Comparison of ENCODE assay signal across 17 cellular contexts in the genomic region with DNA sequence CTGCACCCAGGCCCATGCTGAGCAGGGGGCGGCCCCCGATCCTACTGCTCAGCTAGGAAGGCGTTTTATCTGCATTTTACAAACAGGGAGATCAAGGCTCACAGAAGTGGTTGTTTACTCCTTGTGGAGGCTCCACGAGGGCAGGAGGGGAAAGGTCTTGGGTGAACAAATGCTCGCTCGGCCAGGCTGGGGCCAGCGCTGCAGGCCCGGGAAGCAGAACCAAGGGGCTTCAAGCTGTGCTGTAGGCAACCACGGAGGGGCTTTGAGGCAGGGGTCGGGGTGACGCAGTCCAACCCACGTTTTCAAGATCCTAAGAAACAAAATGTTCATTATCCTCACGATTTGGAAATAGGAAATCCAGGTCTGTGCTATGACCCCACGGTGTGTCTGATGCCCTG.
DNase-seq lines count a peak whose midpoint lies in the region; ATAC-seq and TF ChIP-seq lines count a peak whose summit lies in the region.
"Had no signal": no experiment of that assay in that cellular context is flagged by ENCODE, and none has a peak within 500 bp of the region (broad histone marks: within the 10 kb centered on the region; RNA-seq: fewer than 3 reads in every experiment).

No MANE protein-coding gene starts in this region.

- no peaks in the 10 kb centered on the region for H3K9me2 ChIP-seq in GM23338 (ENCODE audit: insufficient read depth)

- DNase-seq in GM23338 (ENCODE audit: low spot score) = no peak
- DNase-seq in Peyer's patch = peak in 2 of 3 donors; percentile 12 to 19
- DNase-seq in left lobe of liver (ENCODE audit: low spot score) = peak; percentile 12
- peak; percentile 32 for DNase-seq in spleen
- no peak for DNase-seq in OCI-M1 (lab: John Stamatoyannopoulos, UW)
- no peak for DNase-seq in stimulated activated CD4-positive, alpha-beta T cell treated with anti-CD3 and anti-CD28 coated beads, Interleukin-15, amount 100 ng/mL, for 24 hours
- DNase-seq in DMS79 treated with DMSO at 0.1 percent for 48 hours (lab: John Stamatoyannopoulos, UW) = no peak
- DNase-seq: BE2C; Calu3; CD4-positive, alpha-beta memory T cell; DMS53; HFFc6; NCI-H1436 treated with DMSO at 0.1 percent for 48 hours; NCI-H2081; NCI-H510A treated with DMSO at 0.1 percent for 48 hours; SHP77 had no signal

- no peak for TF ChIP-seq CTCF in GM23338 (conservative IDR thresholded peaks at IDR 0.05; ENCODE audit: low read depth in 2 of 2)
- TF ChIP-seq CTCF in Peyer's patch (IDR thresholded peaks at IDR 0.05) = no peak
- TF ChIP-seq CTCF in spleen (IDR thresholded peaks at IDR 0.05 in 8 of 11, conservative IDR thresholded peaks at IDR 0.05 in 3 of 11) = no peak

- H3K27me3 ChIP-seq in GM23338 (ENCODE audit: insufficient read depth) (no peaks in the 10 kb centered on the region), Peyer's patch (no peaks in the 10 kb centered on the region), spleen (replicated peaks in 1 of 7) (peaks cover 0 to 44% (median 0%) of the 10 kb centered on the region in 7 donors)
- H3K27me3 ChIP-seq: BE2C had no signal

- 61 to 68% (median 64%) methylated on average over 14 of the region's 14 CpGs for WGBS in spleen, 5 donors

- 0 out of 2 replicates have a peak, but pooled peaks cover 4% of the 10 kb centered on the region for H3F3A ChIP-seq in GM23338 (replicated peaks; ENCODE audit: low read depth)

- no peak for TF ChIP-seq POLR2A in Peyer's patch (IDR thresholded peaks at IDR 0.05)
- no peak for TF ChIP-seq POLR2A in spleen (IDR thresholded peaks at IDR 0.05)

- H3K27ac ChIP-seq in GM23338 (ENCODE audit: low read depth) = no peak overlapping the region
- no peak overlapping the region for H3K27ac ChIP-seq in Peyer's patch
- no peak overlapping the region for H3K27ac ChIP-seq in spleen
- H3K27ac ChIP-seq: KMS-11 had no signal

- H2AFZ ChIP-seq in GM23338 = no peak overlapping the region

- H3K9me3 ChIP-seq in Peyer's patch (no peaks in the 10 kb centered on the region), spleen (no peaks in the 10 kb centered on the region)
- H3K9me3 ChIP-seq: BE2C had no signal

- ATAC-seq in GM23338 (no peak), left lobe of liver (no peak)

- H3K4me3 ChIP-seq in GM23338 (no peak overlapping the region), Peyer's patch (no peak overlapping the region), spleen (no peak overlapping the region)

- peaks cover 8% of the 10 kb centered on the region for H3K27me3 Mint-ChIP-seq in GM23338 (ENCODE audit: insufficient read depth, low read depth, poor library complexity)

- no peak overlapping the region for H3K4me2 ChIP-seq in GM23338
- H3K4me2 ChIP-seq: KMS-11 had no signal

- H3K4me1 Mint-ChIP-seq in GM23338 = peaks cover 11% of the 10 kb centered on the region
- H3K4me1 Mint-ChIP-seq: CD4-positive, alpha-beta memory T cell had no signal

- H3K4me3 Mint-ChIP-seq in GM23338 = no peak overlapping the region
- H3K4me3 Mint-ChIP-seq: CD4-positive, alpha-beta memory T cell; HFFc6 had no signal

- no peaks in the 10 kb centered on the region for H3K4me1 ChIP-seq in GM23338 (ENCODE audit: insufficient read depth)
- H3K4me1 ChIP-seq in Peyer's patch = no peaks in the 10 kb centered on the region
- H3K4me1 ChIP-seq in spleen = no peaks in the 10 kb centered on the region
- H3K4me1 ChIP-seq: BE2C had no signal

- intact Hi-C loops in spleen (cut with DNase I; ENCODE audit: low total_unique reads) = no loop called here

- peaks cover 3% of the 10 kb centered on the region; the same call in 1 of the 3 replicates for H3K36me3 Mint-ChIP-seq in GM23338 (ENCODE audit: low read depth)
- H3K36me3 Mint-ChIP-seq: CD4-positive, alpha-beta memory T cell had no signal

- H3K79me2 ChIP-seq in GM23338 (replicated peaks; ENCODE audit: insufficient read depth) = no peaks in the 10 kb centered on the region

- peaks cover 3% of the 10 kb centered on the region for H3K9me3 Mint-ChIP-seq in GM23338

- H3K36me3 ChIP-seq in GM23338 (ENCODE audit: insufficient read depth) (no peaks in the 10 kb centered on the region), Peyer's patch (no peaks in the 10 kb centered on the region), spleen (no peaks in the 10 kb centered on the region)
- H3K36me3 ChIP-seq: BE2C had no signal

- H4K20me1 ChIP-seq in GM23338 (replicated peaks; ENCODE audit: insufficient read depth) = no peaks in the 10 kb centered on the region

- H3K27ac Mint-ChIP-seq in GM23338 = peak overlapping the region; percentile 6; the same call in 1 of the 2 replicates
- H3K27ac Mint-ChIP-seq: CD4-positive, alpha-beta memory T cell; HFFc6 had no signal

TF ChIP-seq in GM23338, 12 proteins besides CTCF, POLR2A, EP300 and RAD21 (continues in another document):
- TF ChIP-seq CREB1 (CRISPR knock-in tag; IDR thresholded peaks at IDR 0.05; ENCODE audit: low read depth) (no peak), POLR2AphosphoS5 (IDR thresholded peaks at IDR 0.05; ENCODE audit: low read depth) (no peak)
- TF ChIP-seq, protein P1, sequence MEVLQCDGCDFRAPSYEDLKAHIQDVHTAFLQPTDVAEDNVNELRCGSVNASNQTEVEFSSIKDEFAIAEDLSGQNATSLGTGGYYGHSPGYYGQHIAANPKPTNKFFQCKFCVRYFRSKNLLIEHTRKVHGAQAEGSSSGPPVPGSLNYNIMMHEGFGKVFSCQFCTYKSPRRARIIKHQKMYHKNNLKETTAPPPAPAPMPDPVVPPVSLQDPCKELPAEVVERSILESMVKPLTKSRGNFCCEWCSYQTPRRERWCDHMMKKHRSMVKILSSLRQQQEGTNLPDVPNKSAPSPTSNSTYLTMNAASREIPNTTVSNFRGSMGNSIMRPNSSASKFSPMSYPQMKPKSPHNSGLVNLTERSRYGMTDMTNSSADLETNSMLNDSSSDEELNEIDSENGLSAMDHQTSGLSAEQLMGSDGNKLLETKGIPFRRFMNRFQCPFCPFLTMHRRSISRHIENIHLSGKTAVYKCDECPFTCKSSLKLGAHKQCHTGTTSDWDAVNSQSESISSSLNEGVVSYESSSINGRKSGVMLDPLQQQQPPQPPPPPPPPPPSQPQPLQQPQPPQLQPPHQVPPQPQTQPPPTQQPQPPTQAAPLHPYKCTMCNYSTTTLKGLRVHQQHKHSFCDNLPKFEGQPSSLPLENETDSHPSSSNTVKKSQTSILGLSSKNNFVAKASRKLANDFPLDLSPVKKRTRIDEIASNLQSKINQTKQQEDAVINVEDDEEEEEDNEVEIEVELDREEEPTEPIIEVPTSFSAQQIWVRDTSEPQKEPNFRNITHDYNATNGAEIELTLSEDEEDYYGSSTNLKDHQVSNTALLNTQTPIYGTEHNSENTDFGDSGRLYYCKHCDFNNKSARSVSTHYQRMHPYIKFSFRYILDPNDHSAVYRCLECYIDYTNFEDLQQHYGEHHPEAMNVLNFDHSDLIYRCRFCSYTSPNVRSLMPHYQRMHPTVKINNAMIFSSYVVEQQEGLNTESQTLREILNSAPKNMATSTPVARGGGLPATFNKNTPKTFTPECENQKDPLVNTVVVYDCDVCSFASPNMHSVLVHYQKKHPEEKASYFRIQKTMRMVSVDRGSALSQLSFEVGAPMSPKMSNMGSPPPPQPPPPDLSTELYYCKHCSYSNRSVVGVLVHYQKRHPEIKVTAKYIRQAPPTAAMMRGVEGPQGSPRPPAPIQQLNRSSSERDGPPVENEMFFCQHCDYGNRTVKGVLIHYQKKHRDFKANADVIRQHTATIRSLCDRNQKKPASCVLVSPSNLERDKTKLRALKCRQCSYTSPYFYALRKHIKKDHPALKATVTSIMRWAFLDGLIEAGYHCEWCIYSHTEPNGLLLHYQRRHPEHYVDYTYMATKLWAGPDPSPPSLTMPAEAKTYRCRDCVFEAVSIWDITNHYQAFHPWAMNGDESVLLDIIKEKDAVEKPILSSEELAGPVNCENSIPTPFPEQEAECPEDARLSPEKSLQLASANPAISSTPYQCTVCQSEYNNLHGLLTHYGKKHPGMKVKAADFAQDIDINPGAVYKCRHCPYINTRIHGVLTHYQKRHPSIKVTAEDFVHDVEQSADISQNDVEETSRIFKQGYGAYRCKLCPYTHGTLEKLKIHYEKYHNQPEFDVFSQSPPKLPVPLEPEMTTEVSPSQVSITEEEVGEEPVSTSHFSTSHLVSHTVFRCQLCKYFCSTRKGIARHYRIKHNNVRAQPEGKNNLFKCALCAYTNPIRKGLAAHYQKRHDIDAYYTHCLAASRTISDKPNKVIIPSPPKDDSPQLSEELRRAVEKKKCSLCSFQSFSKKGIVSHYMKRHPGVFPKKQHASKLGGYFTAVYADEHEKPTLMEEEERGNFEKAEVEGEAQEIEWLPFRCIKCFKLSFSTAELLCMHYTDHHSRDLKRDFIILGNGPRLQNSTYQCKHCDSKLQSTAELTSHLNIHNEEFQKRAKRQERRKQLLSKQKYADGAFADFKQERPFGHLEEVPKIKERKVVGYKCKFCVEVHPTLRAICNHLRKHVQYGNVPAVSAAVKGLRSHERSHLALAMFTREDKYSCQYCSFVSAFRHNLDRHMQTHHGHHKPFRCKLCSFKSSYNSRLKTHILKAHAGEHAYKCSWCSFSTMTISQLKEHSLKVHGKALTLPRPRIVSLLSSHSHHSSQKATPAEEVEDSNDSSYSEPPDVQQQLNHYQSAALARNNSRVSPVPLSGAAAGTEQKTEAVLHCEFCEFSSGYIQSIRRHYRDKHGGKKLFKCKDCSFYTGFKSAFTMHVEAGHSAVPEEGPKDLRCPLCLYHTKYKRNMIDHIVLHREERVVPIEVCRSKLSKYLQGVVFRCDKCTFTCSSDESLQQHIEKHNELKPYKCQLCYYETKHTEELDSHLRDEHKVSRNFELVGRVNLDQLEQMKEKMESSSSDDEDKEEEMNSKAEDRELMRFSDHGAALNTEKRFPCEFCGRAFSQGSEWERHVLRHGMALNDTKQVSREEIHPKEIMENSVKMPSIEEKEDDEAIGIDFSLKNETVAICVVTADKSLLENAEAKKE (CRISPR knock-in tag; IDR thresholded peaks at IDR 0.05) = no peak

Comparison
In these comparisons a context has a peak if more than half of its experiments do, and no peak if none do; other contexts are left out.
1. DNase-seq: peak in Peyer's patch (2 of 3), left lobe of liver (single experiment) and spleen (single experiment); none in GM23338 (single experiment), OCI-M1 (single experiment), stimulated activated CD4-positive, alpha-beta T cell treated with anti-CD3 and anti-CD28 coated beads, Interleukin-15, amount 100 ng/mL, for 24 hours (single experiment) and DMS79 treated with DMSO at 0.1 percent for 48 hours (single experiment).